Comparison of ENCODE assay signal across 29 cellular contexts in the genomic region with DNA sequence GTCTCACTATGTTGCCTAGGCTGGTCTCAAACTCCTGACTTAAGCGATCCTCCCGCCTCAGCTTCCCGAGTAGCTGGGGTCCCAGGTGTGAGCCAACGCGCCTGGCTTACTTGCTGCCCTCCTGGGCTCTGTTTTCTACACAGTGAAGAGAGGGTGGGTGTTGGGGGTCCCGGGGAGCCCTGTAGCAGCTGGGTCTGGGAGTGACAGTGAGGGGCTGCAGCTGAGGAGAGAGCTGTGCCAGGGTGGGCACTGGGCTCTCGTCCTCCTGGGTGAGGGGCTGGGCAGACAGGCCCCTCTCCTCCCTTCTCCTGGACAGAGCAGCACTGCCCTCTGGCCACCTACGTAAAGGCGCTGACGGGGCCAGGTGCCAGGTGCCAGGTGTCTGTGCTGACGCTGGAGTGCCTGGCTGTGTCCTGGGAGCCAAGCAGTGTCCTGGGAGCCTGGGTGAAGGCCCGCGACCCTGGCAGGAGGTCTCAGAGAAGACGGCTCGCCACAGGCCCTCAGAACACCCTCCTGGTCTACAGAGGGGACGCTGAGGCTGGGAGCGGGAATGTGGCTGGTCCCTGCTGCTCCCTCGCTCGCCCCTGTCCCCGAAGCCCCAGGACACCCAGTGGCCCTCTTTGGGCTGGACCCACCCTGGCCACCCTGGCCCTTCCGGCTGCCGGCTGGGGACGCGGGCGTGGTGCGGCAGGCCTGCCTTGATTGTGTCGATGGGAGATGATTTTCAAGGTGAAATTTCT. TPM values are rescaled to one million over a fixed set of nuclear protein-coding genes. Genes with fewer than 3 reads are reported as not detected.
"Had no signal": no experiment of that assay in that cellular context is flagged by ENCODE, and none has a peak within 500 bp of the region (broad histone marks: within the 10 kb centered on the region; RNA-seq: fewer than 3 reads in every experiment).

No MANE protein-coding gene starts in this region.

- H3K27ac ChIP-seq: adrenal gland, breast epithelium had no signal

- FAIRE-seq: TTC549 had no signal

- DNase-seq: activated CD4-positive, alpha-beta memory T cell treated with anti-CD3 and anti-CD28 coated beads for 36 hours; activated CD4-positive, alpha-beta T cell treated with anti-CD3 and anti-CD28 coated beads, Interleukin-2, amount 10 ng/mL, durations not matched to agents 7 days and 5 days; activated CD4-positive, CD25-positive, alpha-beta regulatory T cell; activated CD8-positive, alpha-beta memory T cell treated with anti-CD3 and anti-CD28 coated beads for 24 hours; activated gamma-delta T cell; activated naive CD4-positive, alpha-beta T cell treated with anti-CD3 and anti-CD28 coated beads for 36 hours; activated naive CD8-positive, alpha-beta T cell treated with anti-CD3 and anti-CD28 coated beads, Interleukin-2, amount 10 ng/mL, durations not matched to agents 7 days and 5 days; activated T-cell treated with anti-CD3 and anti-CD28 coated beads, Interleukin-2, amount 50 U/mL, for 4 hours; adrenal gland; anterior cingulate cortex; caudate nucleus; KG1; NCI-H1092; NCI-H1930; NCI-H2171; NCI-H226; NCI-H526 treated with DMSO at 0.1 percent for 48 hours; SHP77 treated with DMSO at 0.1 percent for 48 hours; T-cell; T-helper 2 cell; T1000 had no signal

- H3K9me3 Mint-ChIP-seq: activated CD4-positive, alpha-beta memory T cell treated with anti-CD3 and anti-CD28 coated beads for 36 hours; activated CD4-positive, alpha-beta T cell treated with anti-CD3 and anti-CD28 coated beads, Interleukin-2, amount 10 ng/mL, durations not matched to agents 7 days and 5 days; activated naive CD4-positive, alpha-beta T cell treated with anti-CD3 and anti-CD28 coated beads for 36 hours; activated naive CD8-positive, alpha-beta T cell treated with anti-CD3 and anti-CD28 coated beads, Interleukin-2, amount 10 ng/mL, durations not matched to agents 7 days and 5 days; activated T-cell treated with anti-CD3 and anti-CD28 coated beads, Interleukin-2, amount 50 U/mL, for 4 hours had no signal

- H3K36me3 Mint-ChIP-seq: activated CD4-positive, alpha-beta memory T cell treated with anti-CD3 and anti-CD28 coated beads for 36 hours; activated naive CD8-positive, alpha-beta T cell treated with anti-CD3 and anti-CD28 coated beads, Interleukin-2, amount 10 ng/mL, durations not matched to agents 7 days and 5 days; T-cell had no signal

- H3K4me3 Mint-ChIP-seq: activated CD4-positive, alpha-beta T cell treated with anti-CD3 and anti-CD28 coated beads, Interleukin-2, amount 10 ng/mL, durations not matched to agents 7 days and 5 days; activated naive CD4-positive, alpha-beta T cell treated with anti-CD3 and anti-CD28 coated beads for 36 hours; activated naive CD8-positive, alpha-beta T cell treated with anti-CD3 and anti-CD28 coated beads, Interleukin-2, amount 10 ng/mL, durations not matched to agents 7 days and 5 days; activated T-cell treated with anti-CD3 and anti-CD28 coated beads, Interleukin-2, amount 50 U/mL, for 4 hours; IgD-negative memory B cell; T-cell had no signal

- H3K4me1 Mint-ChIP-seq: activated CD4-positive, alpha-beta T cell treated with anti-CD3 and anti-CD28 coated beads, Interleukin-2, amount 10 ng/mL, durations not matched to agents 7 days and 5 days; activated naive CD8-positive, alpha-beta T cell treated with anti-CD3 and anti-CD28 coated beads, Interleukin-2, amount 10 ng/mL, durations not matched to agents 7 days and 5 days; IgD-negative memory B cell; T-cell had no signal

- H3K27ac Mint-ChIP-seq: activated CD4-positive, alpha-beta memory T cell treated with anti-CD3 and anti-CD28 coated beads for 36 hours; activated CD4-positive, alpha-beta T cell treated with anti-CD3 and anti-CD28 coated beads, Interleukin-2, amount 10 ng/mL, durations not matched to agents 7 days and 5 days; activated naive CD4-positive, alpha-beta T cell treated with anti-CD3 and anti-CD28 coated beads for 36 hours; activated naive CD8-positive, alpha-beta T cell treated with anti-CD3 and anti-CD28 coated beads, Interleukin-2, amount 10 ng/mL, durations not matched to agents 7 days and 5 days; IgD-negative memory B cell; T-cell had no signal

- H3K9me3 ChIP-seq: adrenal gland had no signal

- H3K36me3 ChIP-seq: adrenal gland, breast epithelium had no signal

- H3K4me1 ChIP-seq: adrenal gland, breast epithelium had no signal

- H3K4me3 ChIP-seq: adrenal gland, breast epithelium had no signal

- ATAC-seq: activated T-cell treated with anti-CD3 and anti-CD28 coated beads, Interleukin-2, amount 50 U/mL, for 4 hours; T-cell had no signal

RNA-seq across cellular contexts. Expression of a gene that starts 35.6 kb away (rescaled TPM):
- total RNA-seq: activated CD4-positive, alpha-beta memory T cell treated with anti-CD3 and anti-CD28 coated beads for 36 hours; activated CD4-positive, alpha-beta T cell treated with anti-CD3 and anti-CD28 coated beads, Interleukin-2, amount 10 ng/mL, durations not matched to agents 7 days and 5 days; activated naive CD4-positive, alpha-beta T cell treated with anti-CD3 and anti-CD28 coated beads for 36 hours; activated naive CD8-positive, alpha-beta T cell treated with anti-CD3 and anti-CD28 coated beads, Interleukin-2, amount 10 ng/mL, durations not matched to agents 7 days and 5 days; activated T-cell treated with anti-CD3 and anti-CD28 coated beads, Interleukin-2, amount 50 U/mL, for 4 hours; adrenal gland; breast epithelium; LHCN-M2; MCF 10A; NCI-H460; PC-3; SK-MEL-5; T-cell had no signal
- polyA plus RNA-seq: adrenal gland, IgD-negative memory B cell had no signal
